1 cellular context compared by ENCODE assay signal in the genomic region with DNA sequence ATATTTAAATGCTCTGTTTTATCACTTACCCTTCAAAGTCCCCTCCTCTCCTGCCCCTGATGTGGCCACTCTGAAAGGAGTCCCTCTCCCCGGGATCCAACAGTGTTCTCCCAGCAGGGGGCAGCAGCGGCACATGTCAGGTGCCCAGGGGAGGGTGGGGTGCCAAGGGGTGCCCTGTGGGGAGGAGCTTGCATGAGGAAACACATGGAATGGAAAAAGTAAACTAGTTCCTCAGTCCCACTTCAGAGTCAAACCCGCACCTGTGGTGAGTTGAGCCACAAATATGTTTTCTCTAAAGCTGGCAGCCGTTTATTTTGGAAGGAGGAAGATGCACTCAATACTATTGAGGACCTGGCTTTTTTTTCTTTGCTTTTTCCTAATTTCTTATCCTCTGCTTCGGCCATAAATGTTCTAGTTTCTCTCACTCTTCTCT.
A peak's percentile ranks its signal among the peaks of the same experiment; 100 is the strongest.
TF ChIP-seq lines count a peak whose summit lies in the region.

No MANE protein-coding gene starts in this region.

TF ChIP-seq in IMR-90, 13 proteins besides CTCF, POLR2A, EP300 and RAD21:
- peak; percentile 27; the same call in 1 of the 2 replicates for TF ChIP-seq USF2 (IDR thresholded peaks at IDR 0.05; ENCODE audit: low read depth, low read length)
- TF ChIP-seq, protein P1, sequence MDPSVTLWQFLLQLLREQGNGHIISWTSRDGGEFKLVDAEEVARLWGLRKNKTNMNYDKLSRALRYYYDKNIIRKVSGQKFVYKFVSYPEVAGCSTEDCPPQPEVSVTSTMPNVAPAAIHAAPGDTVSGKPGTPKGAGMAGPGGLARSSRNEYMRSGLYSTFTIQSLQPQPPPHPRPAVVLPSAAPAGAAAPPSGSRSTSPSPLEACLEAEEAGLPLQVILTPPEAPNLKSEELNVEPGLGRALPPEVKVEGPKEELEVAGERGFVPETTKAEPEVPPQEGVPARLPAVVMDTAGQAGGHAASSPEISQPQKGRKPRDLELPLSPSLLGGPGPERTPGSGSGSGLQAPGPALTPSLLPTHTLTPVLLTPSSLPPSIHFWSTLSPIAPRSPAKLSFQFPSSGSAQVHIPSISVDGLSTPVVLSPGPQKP (IDR thresholded peaks at IDR 0.05; ENCODE audit: borderline replicate concordance, low read depth, low read length), result no peak
- TF ChIP-seq NFE2L2 (IDR thresholded peaks at IDR 0.05; ENCODE audit: low read depth, low read length), result no peak
- TF ChIP-seq CEBPB (IDR thresholded peaks at IDR 0.05; ENCODE audit: low read depth, low read length), result no peak
- TF ChIP-seq SMC3 (IDR thresholded peaks at IDR 0.05; ENCODE audit: low read depth, low read length), result peak; percentile 89
- TF ChIP-seq MXI1 (IDR thresholded peaks at IDR 0.05; ENCODE audit: borderline replicate concordance, low read depth, low read length), result no peak
- TF ChIP-seq RCOR1 (IDR thresholded peaks at IDR 0.05; ENCODE audit: insufficient replicate concordance, low read length), result no peak
- peak; percentile 86; the same call in 1 of the 2 replicates for TF ChIP-seq MAZ (IDR thresholded peaks at IDR 0.05; ENCODE audit: borderline replicate concordance, low read depth, low read length)
- no peak for TF ChIP-seq CHD1 (IDR thresholded peaks at IDR 0.05; ENCODE audit: low read depth, low read length)
- TF ChIP-seq RFX5 (IDR thresholded peaks at IDR 0.05; ENCODE audit: low read depth, low read length), result no peak
- no peak for TF ChIP-seq BHLHE40 (IDR thresholded peaks at IDR 0.05; ENCODE audit: low read depth, low read length)
- TF ChIP-seq FOS (IDR thresholded peaks at IDR 0.05; ENCODE audit: low read depth, low read length), result no peak
- no peak for TF ChIP-seq MAFK (IDR thresholded peaks at IDR 0.05; ENCODE audit: low read depth, low read length)
